Comparison of ENCODE assay signal across 8 cellular contexts in genomic region chr14:77302926-77303325, GRCh38. TPM values are rescaled to one million over a fixed set of nuclear protein-coding genes. Genes with fewer than 3 reads are reported as not detected.
DNase-seq lines count a peak whose midpoint lies in the region; ATAC-seq, FAIRE-seq and TF ChIP-seq lines count a peak whose summit lies in the region.

No MANE protein-coding gene starts in this region.

- no peaks in the 10 kb centered on the region for H3K27me3 Mint-ChIP-seq in activated CD8-positive, alpha-beta T cell treated with anti-CD3 and anti-CD28 coated beads for 36 hours
- H3K27me3 Mint-ChIP-seq in immature natural killer cell (ENCODE audit: low read depth in 3 of 3): no peaks in the 10 kb centered on the region

- H3K27ac Mint-ChIP-seq in activated CD8-positive, alpha-beta T cell treated with anti-CD3 and anti-CD28 coated beads for 36 hours: peak overlapping the region; percentile 63
- no peak overlapping the region for H3K27ac Mint-ChIP-seq in immature natural killer cell

- peaks cover 3% of the 10 kb centered on the region for H3K36me3 Mint-ChIP-seq in activated CD8-positive, alpha-beta T cell treated with anti-CD3 and anti-CD28 coated beads for 36 hours (ENCODE audit: low read depth)
- peaks cover 6 to 11% (median 7%) of the 10 kb centered on the region in 3 donors for H3K36me3 Mint-ChIP-seq in immature natural killer cell

- FAIRE-seq in islet of Langerhans (lab: Jason Lieb, UNC): peak; percentile 96

- POLR2A ChIA-PET in activated CD8-positive, alpha-beta T cell treated with anti-CD3 and anti-CD28 coated beads for 36 hours (lab: Charles Lee): interaction anchor here (0.8 kb wide), 1 partner anchor 18 kb away, joined by 4 read pairs; no protein-coding TSS in a partner anchor

- intact Hi-C loops in activated CD8-positive, alpha-beta T cell treated with anti-CD3 and anti-CD28 coated beads for 36 hours (cut with micrococcal nuclease): no loop called here

- H3K9me3 Mint-ChIP-seq in activated CD8-positive, alpha-beta T cell treated with anti-CD3 and anti-CD28 coated beads for 36 hours: no peaks in the 10 kb centered on the region
- no peaks in the 10 kb centered on the region for H3K9me3 Mint-ChIP-seq in immature natural killer cell

- TF ChIP-seq CTCF in activated CD8-positive, alpha-beta T cell treated with anti-CD3 and anti-CD28 coated beads for 36 hours (IDR thresholded peaks at IDR 0.05): peak; percentile 23

- H3K4me1 Mint-ChIP-seq in activated CD8-positive, alpha-beta T cell treated with anti-CD3 and anti-CD28 coated beads for 36 hours (ENCODE audit: low read depth): peaks cover 17% of the 10 kb centered on the region
- H3K4me1 Mint-ChIP-seq in immature natural killer cell: no peaks in the 10 kb centered on the region

- DNase-seq in stimulated activated CD4-positive, alpha-beta T cell treated with anti-CD3 and anti-CD28 coated beads, Interleukin-12 subunit alpha, Interleukin-12 subunit beta, amount 100 ng/mL, for 4 hours: peak; percentile 3
- DNase-seq in stimulated activated CD4-positive, alpha-beta T cell treated with anti-CD3 and anti-CD28 coated beads, Interleukin-4, amount 100 ng/mL, for 1 hour: no peak
- peak; percentile 65 for DNase-seq in activated CD8-positive, alpha-beta T cell treated with anti-CD3 and anti-CD28 coated beads for 36 hours
- no peak for DNase-seq in DMS114 treated with DMSO at 0.1 percent for 48 hours (lab: John Stamatoyannopoulos, UW; ENCODE audit: unreplicated experiment)
- DNase-seq in immature natural killer cell: no peak
- DNase-seq in NOMO-1 (lab: John Stamatoyannopoulos, UW; ENCODE audit: unreplicated experiment in 2 of 2): no peak

- CTCF ChIA-PET in activated CD8-positive, alpha-beta T cell treated with anti-CD3 and anti-CD28 coated beads for 36 hours (lab: Charles Lee): interaction anchor here (0.9 to 7.7 kb wide), 3 partner anchors 12 to 179 kb away, joined by 3 to 151 read pairs (median 4); no protein-coding TSS in a partner anchor

- peak; percentile 96 for ATAC-seq in activated CD8-positive, alpha-beta T cell treated with anti-CD3 and anti-CD28 coated beads for 36 hours
- no peak for ATAC-seq in GM21526 (IDR thresholded peaks at IDR 0.05; ENCODE audit: low FRiP score, unreplicated experiment)

- H3K4me3 Mint-ChIP-seq in activated CD8-positive, alpha-beta T cell treated with anti-CD3 and anti-CD28 coated beads for 36 hours: no peak overlapping the region
- H3K4me3 Mint-ChIP-seq in immature natural killer cell: no peak overlapping the region

RNA-seq across cellular contexts. Expression of gene POMT2, which starts 17.8 kb away (rescaled TPM):
- total RNA-seq in activated CD8-positive, alpha-beta T cell treated with anti-CD3 and anti-CD28 coated beads for 36 hours: 10 to 100 TPM; 14.2 to 15.3 TPM
- 1 to 10 TPM in 2 of 3 donors, under 1 TPM in 1; 0.36 to 3.1 (median 1.0) TPM for polyA plus RNA-seq in immature natural killer cell

RNA-seq across cellular contexts. Expression of gene GSTZ1, which starts 17.9 kb away (rescaled TPM):
- 10 to 100 TPM; 19.1 to 20.5 TPM for total RNA-seq in activated CD8-positive, alpha-beta T cell treated with anti-CD3 and anti-CD28 coated beads for 36 hours
- polyA plus RNA-seq in immature natural killer cell: 1 to 10 TPM; 5.2 to 5.9 (median 5.6) TPM

RNA-seq across cellular contexts. Expression of gene NGB, which starts 31.9 kb away (rescaled TPM):
- total RNA-seq in activated CD8-positive, alpha-beta T cell treated with anti-CD3 and anti-CD28 coated beads for 36 hours: not detected
- not detected for polyA plus RNA-seq in immature natural killer cell

Comparison
In these comparisons a context has a peak if more than half of its experiments do, and no peak if none do; other contexts are left out.
1. DNase-seq: peak in stimulated activated CD4-positive, alpha-beta T cell treated with anti-CD3 and anti-CD28 coated beads, Interleukin-12 subunit alpha, Interleukin-12 subunit beta, amount 100 ng/mL, for 4 hours (single experiment) and activated CD8-positive, alpha-beta T cell treated with anti-CD3 and anti-CD28 coated beads for 36 hours (single experiment); none in stimulated activated CD4-positive, alpha-beta T cell treated with anti-CD3 and anti-CD28 coated beads, Interleukin-4, amount 100 ng/mL, for 1 hour (single experiment), DMS114 treated with DMSO at 0.1 percent for 48 hours (single experiment), immature natural killer cell (0 of 3) and NOMO-1 (0 of 2).